ENCODE assay signal across 8 cellular contexts in genomic region chr11:798093-798713, GRCh38. TPM values are rescaled to one million over a fixed set of nuclear protein-coding genes. Genes with fewer than 3 reads are reported as not detected.
A peak's percentile ranks its signal among the peaks of the same experiment; 100 is the strongest.
DNase-seq lines count a peak whose midpoint lies in the region; ATAC-seq and TF ChIP-seq lines count a peak whose summit lies in the region.

Gene SLC25A22, minus strand, starts transcription at chr11:798281. Its CDS starts 3,275 bp downstream, at chr11:795006.

- H3K36me3 Mint-ChIP-seq in activated naive CD4-positive, alpha-beta T cell treated with anti-CD3 and anti-CD28 coated beads, Interleukin-2, amount 10 ng/mL, durations not matched to agents 7 days and 5 days: peaks cover 12% of the 10 kb centered on the region

- H3K4me1 Mint-ChIP-seq in activated naive CD4-positive, alpha-beta T cell treated with anti-CD3 and anti-CD28 coated beads, Interleukin-2, amount 10 ng/mL, durations not matched to agents 7 days and 5 days: peaks cover 22% of the 10 kb centered on the region

- peak within 1 kb of the TSS; percentile 50 to 71 (median 54) for H3K4me3 ChIP-seq in thyroid gland (replicated peaks in 1 of 3)

- DNase-seq in EL (peak; percentile 80), SK-N-DZ (ENCODE audit: low spot score) (peak; percentile 79), glomerular endothelial cell (ENCODE audit: extremely low read depth, low read depth, low spot score) (no peak), omental fat pad (ENCODE audit: low spot score) (no peak), thyroid gland (peak; percentile 76 to 77)
- DNase-seq in activated naive CD4-positive, alpha-beta T cell treated with anti-CD3 and anti-CD28 coated beads, Interleukin-2, amount 10 ng/mL, durations not matched to agents 7 days and 5 days: peak; percentile 88

- ATAC-seq in GM21723 (IDR thresholded peaks at IDR 0.05; ENCODE audit: unreplicated experiment) (peak; percentile 67), omental fat pad (ENCODE audit: low FRiP score) (peak; percentile 52)

- H3K36me3 ChIP-seq in KOPT-K1 (ENCODE audit: insufficient read depth, low read length): peaks cover 57% of the 10 kb centered on the region
- H3K36me3 ChIP-seq in thyroid gland: no peaks in the 10 kb centered on the region

- TF ChIP-seq CTCF in omental fat pad (IDR thresholded peaks at IDR 0.05): peak in 2 of 3 donors; percentile 83 to 90
- peak; percentile 45 to 99 (median 84) for TF ChIP-seq CTCF in thyroid gland (IDR thresholded peaks at IDR 0.05)

- H3K4me1 ChIP-seq in thyroid gland: peaks cover 29 to 31% of the 10 kb centered on the region in 2 donors

- 5% methylated on average over 18 of the region's 69 CpGs; no CpG with 5 or more reads in 1 of the 2 donors for WGBS in thyroid gland, 2 donors

- no peaks in the 10 kb centered on the region for H3K27me3 ChIP-seq in thyroid gland

- CTCF ChIA-PET in activated naive CD4-positive, alpha-beta T cell treated with anti-CD3 and anti-CD28 coated beads, Interleukin-2, amount 10 ng/mL, durations not matched to agents 7 days and 5 days (lab: Charles Lee): no interaction called here

- no peaks in the 10 kb centered on the region for H3K9me3 ChIP-seq in KOPT-K1 (ENCODE audit: insufficient read depth, low read length, poor library complexity, severe bottlenecking)
- no peaks in the 10 kb centered on the region for H3K9me3 ChIP-seq in thyroid gland

- TF ChIP-seq POLR2A in thyroid gland (IDR thresholded peaks at IDR 0.05): peak in 1 of 2 donors; percentile 32

- peak within 1 kb of the TSS; percentile 90 for H3K27ac Mint-ChIP-seq in activated naive CD4-positive, alpha-beta T cell treated with anti-CD3 and anti-CD28 coated beads, Interleukin-2, amount 10 ng/mL, durations not matched to agents 7 days and 5 days

- H3K4me3 Mint-ChIP-seq in activated naive CD4-positive, alpha-beta T cell treated with anti-CD3 and anti-CD28 coated beads, Interleukin-2, amount 10 ng/mL, durations not matched to agents 7 days and 5 days: peak within 1 kb of the TSS; percentile 88

- intact Hi-C loops in thyroid gland (cut with DNase I): no loop called here

- no peaks in the 10 kb centered on the region for H3K9me3 Mint-ChIP-seq in activated naive CD4-positive, alpha-beta T cell treated with anti-CD3 and anti-CD28 coated beads, Interleukin-2, amount 10 ng/mL, durations not matched to agents 7 days and 5 days

- no peaks in the 10 kb centered on the region for H3K27me3 Mint-ChIP-seq in activated naive CD4-positive, alpha-beta T cell treated with anti-CD3 and anti-CD28 coated beads, Interleukin-2, amount 10 ng/mL, durations not matched to agents 7 days and 5 days

- H3K27ac ChIP-seq in KOPT-K1 (ENCODE audit: low read depth, low read length, poor library complexity, severe bottlenecking) (peak within 1 kb of the TSS; percentile 88), thyroid gland (peak within 1 kb of the TSS; percentile 18 to 68 (median 67))

RNA-seq across cellular contexts. Expression of gene SLC25A22, which starts in this region (rescaled TPM):
- polyA plus RNA-seq in SK-N-DZ (2014; cell fraction: cytosol; rRNA removed): 32.0 and 34.3 TPM in 2 replicates
- 86.5 and 103 TPM in 2 replicates for polyA plus RNA-seq in SK-N-DZ (2014; cell fraction: nucleus; rRNA removed)
- total RNA-seq in glomerular endothelial cell: 16.1 and 20.9 TPM in 2 replicates
- total RNA-seq in omental fat pad: 10 to 100 TPM in 3 of 4 donors, 1 to 10 TPM in 1; 7.5 to 21.9 (median 12.7) TPM
- 10 to 100 TPM in 1 of 4 donors, 1 to 10 TPM in 3; 5.1 to 13.1 (median 7.8) TPM for total RNA-seq in thyroid gland

Comparison
In these comparisons a context has a peak if more than half of its experiments do, and no peak if none do; other contexts are left out.
1. DNase-seq: peak in EL (single experiment), SK-N-DZ (single experiment), activated naive CD4-positive, alpha-beta T cell treated with anti-CD3 and anti-CD28 coated beads, Interleukin-2, amount 10 ng/mL, durations not matched to agents 7 days and 5 days (single experiment) and thyroid gland (2 of 2); none in glomerular endothelial cell (single experiment) and omental fat pad (single experiment).